14 cellular contexts compared by ENCODE assay signal in genomic region chr6:18330548-18331066, GRCh38. TPM values are rescaled to one million over a fixed set of nuclear protein-coding genes. Genes with fewer than 3 reads are reported as not detected.
DNase-seq lines count a peak whose midpoint lies in the region; ATAC-seq, FAIRE-seq and TF ChIP-seq lines count a peak whose summit lies in the region.
"Had no signal": no experiment of that assay in that cellular context is flagged by ENCODE, and none has a peak within 500 bp of the region (broad histone marks: within the 10 kb centered on the region; RNA-seq: fewer than 3 reads in every experiment).

No MANE protein-coding gene starts in this region.

- intact Hi-C loops in GM12878 (cut with micrococcal nuclease; ENCODE audit: unreplicated experiment): no loop called here

- H3K27ac Mint-ChIP-seq in CD8-positive, alpha-beta memory T cell: no peak overlapping the region

- peaks cover 8 to 21% of the 10 kb centered on the region in 2 donors for H3K27me3 Mint-ChIP-seq in CD8-positive, alpha-beta memory T cell

- H3K9me3 ChIP-seq in GM12878 (replicated peaks; ENCODE audit: control insufficient read depth, insufficient read depth, low read length) (no peaks in the 10 kb centered on the region; the same call in 2 of the 3 replicates), neutrophil (no peaks in the 10 kb centered on the region), MG63 (no peaks in the 10 kb centered on the region)
- no peaks in the 10 kb centered on the region for H3K9me3 ChIP-seq in CD8-positive, alpha-beta memory T cell (ENCODE audit: low read length)
- H3K9me3 ChIP-seq: BLaER1 had no signal

- no peaks in the 10 kb centered on the region for H4K20me1 ChIP-seq in GM12878 (ENCODE audit: control insufficient read depth, insufficient read depth)
- H4K20me1 ChIP-seq: BLaER1 had no signal

- no peak overlapping the region for H3K4me3 Mint-ChIP-seq in CD8-positive, alpha-beta memory T cell
- H3K4me3 Mint-ChIP-seq: stimulated activated naive CD8-positive, alpha-beta T cell treated with anti-CD3 and anti-CD28 coated beads, Interleukin-15, Interleukin-2, amounts not matched to agents 100 ng/mL and 50 ng/mL, for 24 hours had no signal

- H3K36me3 ChIP-seq in GM12878 (ENCODE audit: control insufficient read depth in 2 of 2, insufficient read depth in 2 of 2, low read length in 1 of 2) (no peaks in the 10 kb centered on the region), neutrophil (no peaks in the 10 kb centered on the region), MG63 (no peaks in the 10 kb centered on the region)
- no peaks in the 10 kb centered on the region for H3K36me3 ChIP-seq in CD8-positive, alpha-beta memory T cell (ENCODE audit: insufficient read depth, low read length)
- H3K36me3 ChIP-seq: BLaER1 had no signal

- H3K9ac ChIP-seq in GM12878 (ENCODE audit: control insufficient read depth, insufficient read depth, low read length): no peak overlapping the region
- H3K9ac ChIP-seq: BLaER1 had no signal

- ATAC-seq in HG02870 (IDR thresholded peaks at IDR 0.05; ENCODE audit: unreplicated experiment): peak; percentile 46
- peak; percentile 65 for ATAC-seq in GM12878

- H2AFZ ChIP-seq in GM12878 (ENCODE audit: control insufficient read depth, low read depth, low read length): peak overlapping the region; percentile 15

- H3K27me3 ChIP-seq in GM12878 (replicated peaks in 1 of 2; ENCODE audit: control insufficient read depth in 2 of 2, insufficient read depth in 2 of 2, low read length in 1 of 2) (no peaks in the 10 kb centered on the region), neutrophil (no peaks in the 10 kb centered on the region), MG63 (no peaks in the 10 kb centered on the region)
- H3K27me3 ChIP-seq in CD8-positive, alpha-beta memory T cell (ENCODE audit: insufficient read depth, low read length, poor library complexity, severe bottlenecking): no peaks in the 10 kb centered on the region
- H3K27me3 ChIP-seq: BLaER1 had no signal

- DNase-seq in GM12865 (ENCODE audit: low read depth): peak; percentile 14
- no peak for DNase-seq in GM12878 (ENCODE audit: low read depth, low spot score)
- DNase-seq in CD8-positive, alpha-beta memory T cell: no peak
- DNase-seq in MG63: no peak
- DNase-seq in activated CD4-positive, alpha-beta T cell treated with anti-CD3 and anti-CD28 coated beads for 4 hours: no peak
- DNase-seq in SHP77 (lab: John Stamatoyannopoulos, UW): no peak
- DNase-seq: activated T-cell treated with anti-CD3 and anti-CD28 coated beads, Interleukin-2, amount 50 U/mL, for 48 hours; NCI-H1694 treated with DMSO at 0.1 percent for 48 hours; OCI-M1; stimulated activated CD4-positive, alpha-beta T cell treated with anti-CD3 and anti-CD28 coated beads, Interleukin-1b, Interleukin-23, amount 100 ng/mL, for 48 hours had no signal

- peaks cover 0 to 2% (median 0%) of the 10 kb centered on the region in 3 donors for H3K4me1 Mint-ChIP-seq in CD8-positive, alpha-beta memory T cell

- TF ChIP-seq RAD21 in GM12878 (IDR thresholded peaks at IDR 0.05; ENCODE audit: insufficient read depth, low read depth, low read length): no peak

- H3K27ac ChIP-seq in GM12878 (ENCODE audit: control insufficient read depth, insufficient read depth) (no peak overlapping the region), neutrophil (peak overlapping the region; percentile 90)
- H3K27ac ChIP-seq in CD8-positive, alpha-beta memory T cell (ENCODE audit: low read depth, low read length): no peak overlapping the region
- H3K27ac ChIP-seq: BLaER1 had no signal

- H3K79me2 ChIP-seq in GM12878 (ENCODE audit: control insufficient read depth, insufficient read depth, low read length): no peaks in the 10 kb centered on the region

- peak overlapping the region; percentile 60 for H3K4me2 ChIP-seq in GM12878 (ENCODE audit: control insufficient read depth, insufficient read depth)
- H3K4me2 ChIP-seq: BLaER1 had no signal

- TF ChIP-seq POLR2A in GM12878 (IDR thresholded peaks at IDR 0.05; ENCODE audit: low read depth, low read length): no peak

- no peaks in the 10 kb centered on the region for H3K36me3 Mint-ChIP-seq in CD8-positive, alpha-beta memory T cell

- POLR2A ChIA-PET in GM12878 (lab: Charles Lee): no interaction called here
- POLR2A ChIA-PET in CD8-positive, alpha-beta memory T cell (lab: Charles Lee): no interaction called here

- TF ChIP-seq CTCF in GM12865 (IDR thresholded peaks at IDR 0.05; ENCODE audit: insufficient read depth, low read depth, low read length, missing control alignments): no peak
- TF ChIP-seq CTCF in GM12878 (IDR thresholded peaks at IDR 0.05 in 2 of 3, conservative IDR thresholded peaks at IDR 0.05 in 1 of 3; ENCODE audit: control insufficient read depth in 2 of 3, extremely low read depth in 1 of 3, insufficient read depth in 1 of 3, low read depth in 3 of 3, low read length in 3 of 3): no peak
- TF ChIP-seq CTCF in neutrophil (IDR thresholded peaks at IDR 0.05): no peak

- TF ChIP-seq EP300 in GM12878 (IDR thresholded peaks at IDR 0.05; ENCODE audit: borderline replicate concordance in 1 of 2, control insufficient read depth in 1 of 2, low read depth in 2 of 2, low read length in 2 of 2): no peak

- CTCF ChIA-PET in GM12878 (lab: Yijun Ruan, JAX): interaction anchor here (1.2 to 5.1 kb wide), 4 partner anchors 8 to 175 kb away, joined by 3 to 62 read pairs (median 14); no protein-coding TSS in a partner anchor
- CTCF ChIA-PET in CD8-positive, alpha-beta memory T cell (lab: Charles Lee): interaction anchor here (0.9 to 2.9 kb wide), 3 partner anchors 173 to 176 kb away, joined by 3 to 12 read pairs (median 3); no protein-coding TSS in a partner anchor

- SMC1A ChIA-PET in GM12878 (lab: Charles Lee; ENCODE audit: uncharacterized antibody, unreplicated experiment): interaction anchor here (1.2 to 1.9 kb wide), 3 partner anchors 19 to 175 kb away, joined by 3 to 14 read pairs (median 7); no protein-coding TSS in a partner anchor

- no peaks in the 10 kb centered on the region for H3K9me3 Mint-ChIP-seq in CD8-positive, alpha-beta memory T cell
- H3K9me3 Mint-ChIP-seq: stimulated activated naive CD8-positive, alpha-beta T cell treated with anti-CD3 and anti-CD28 coated beads, Interleukin-15, Interleukin-2, amounts not matched to agents 100 ng/mL and 50 ng/mL, for 24 hours had no signal

- RAD21 ChIA-PET in GM12878 (lab: Charles Lee; ENCODE audit: unreplicated experiment): interaction anchor here (0.6 to 1.8 kb wide), 4 partner anchors 48 to 175 kb away, joined by 3 to 17 read pairs (median 4); no protein-coding TSS in a partner anchor

- FAIRE-seq in GM12878 (lab: Jason Lieb, UNC): no peak

- H3K4me1 ChIP-seq in GM12878 (ENCODE audit: control insufficient read depth, insufficient read depth, low read length): peaks cover 18% of the 10 kb centered on the region; the same call in 1 of the 2 replicates
- H3K4me1 ChIP-seq in neutrophil (ENCODE audit: control insufficient read depth in 1 of 2, insufficient read depth in 1 of 2, low read depth in 1 of 2, low read length in 1 of 2): peaks cover 39 to 40% of the 10 kb centered on the region in 2 experiments
- H3K4me1 ChIP-seq in CD8-positive, alpha-beta memory T cell (ENCODE audit: insufficient read depth, low read length): no peaks in the 10 kb centered on the region

- in situ Hi-C loops in GM12878 (cut with MboI): no loop called here

- no peak overlapping the region for H3K4me3 ChIP-seq in GM12865 (ENCODE audit: low read depth, low read length)
- no peak overlapping the region for H3K4me3 ChIP-seq in GM12878
- peak overlapping the region in 1 of 2 experiments; percentile 9 for H3K4me3 ChIP-seq in neutrophil (ENCODE audit: low read depth in 1 of 2, low read length in 1 of 2)
- no peak overlapping the region for H3K4me3 ChIP-seq in CD8-positive, alpha-beta memory T cell (ENCODE audit: low read length)
- H3K4me3 ChIP-seq in MG63: no peak overlapping the region
- H3K4me3 ChIP-seq: BLaER1 had no signal

- BruUV-seq in GM12878 (replicated peaks; lab: Mats Ljungman, UMichigan): no TSS peak

- 8% methylated on average over 6 of the region's 6 CpGs for WGBS in GM12878 (ENCODE audit: insufficient coverage, insufficient replicate concordance, low lambda C conversion rate, missing lambda C conversion rate)

TF ChIP-seq in GM12878, 131 proteins besides CTCF, POLR2A, EP300 and RAD21 (continues in another document):
- TF ChIP-seq MTA2 (IDR thresholded peaks at IDR 0.05; ENCODE audit: low read depth): 0 out of 2 replicates have a peak, but pooled peaks have one; percentile 15
- TF ChIP-seq JUNB (IDR thresholded peaks at IDR 0.05): peak; percentile 28; the same call in 1 of the 2 replicates
- no peak for TF ChIP-seq PML (IDR thresholded peaks at IDR 0.05; ENCODE audit: low read length)
- TF ChIP-seq SMARCA5 (IDR thresholded peaks at IDR 0.05): no peak
- TF ChIP-seq STAT3 (IDR thresholded peaks at IDR 0.05; ENCODE audit: low read depth, low read length): no peak
- no peak for TF ChIP-seq MEF2A (IDR thresholded peaks at IDR 0.05; ENCODE audit: insufficient read depth, low read depth, low read length)
- TF ChIP-seq SUZ12 (IDR thresholded peaks at IDR 0.05; ENCODE audit: unreplicated experiment): no peak
- no peak for TF ChIP-seq NFYA (IDR thresholded peaks at IDR 0.05; ENCODE audit: borderline replicate concordance, low read depth, low read length)
- TF ChIP-seq RUNX3 (IDR thresholded peaks at IDR 0.05; ENCODE audit: low read length): peak; percentile 12; the same call in 1 of the 2 replicates
- TF ChIP-seq BACH1 (IDR thresholded peaks at IDR 0.05; ENCODE audit: borderline replicate concordance): no peak

RNA-seq across cellular contexts. Expression of gene RNF144B, which starts 56.5 kb away (rescaled TPM):
- total RNA-seq in GM12878 (2013; cell fraction: nucleolus; rRNA removed): not detected in 2 replicates
- total RNA-seq in GM12878 (2014; rRNA removed): 0.11 and 0.17 TPM in 2 replicates
- 0.09 and 0.18 TPM in 2 replicates for total RNA-seq in GM12878 (2014; rRNA removed; fragmentation: Illumina TruSeq; extraction: Trizol)
- 0.18 and 0.58 TPM in 2 replicates for total RNA-seq in GM12878 (2021)
- polyA plus RNA-seq in GM12878 (2011; ENCODE audit: low read depth): not detected
- polyA plus RNA-seq in GM12878 (2011; rRNA removed): 0.03 and 0.04 TPM in 2 replicates
- polyA plus RNA-seq in GM12878 (2011; cell fraction: cytosol; rRNA removed): 0.01 and 0.03 TPM in 2 replicates
- 0.03 TPM in 2 replicates for polyA plus RNA-seq in GM12878 (2011; cell fraction: nucleus; rRNA removed)
- 0.08 and 0.12 TPM in 2 replicates for polyA plus RNA-seq in GM12878 (2012)
- 0.09 and 0.16 TPM in 2 replicates for polyA plus RNA-seq in GM12878 (2014; fragmentation: Illumina TruSeq; extraction: Trizol)
- polyA plus RNA-seq in GM12878 (2014; fragmentation: Nextera tagmentation; extraction: Ambion mirVana): under 1 TPM; 0.04 to 0.14 TPM
- 0.05 and 0.14 TPM in 2 replicates for polyA plus RNA-seq in GM12878 (2014; rRNA removed)
- polyA plus RNA-seq in GM12878 (2016; fragmentation: Nextera tagmentation; extraction: Ambion mirVana): under 1 TPM; 0.13 to 0.18 TPM
- 0.07 and 0.15 TPM in 2 replicates for polyA minus RNA-seq in GM12878 (2011; rRNA and poly(A)+ RNA removed)
- not detected in 2 replicates for polyA minus RNA-seq in GM12878 (2011; cell fraction: cytosol; rRNA and poly(A)+ RNA removed)
- polyA minus RNA-seq in GM12878 (2011; cell fraction: nucleus; rRNA and poly(A)+ RNA removed): 0.10 TPM in 1 of 2 replicates, not detected in the other
- total RNA-seq in CD8-positive, alpha-beta memory T cell: 1 to 10 TPM in 1 of 2 experiments, under 1 TPM in 1; 0.98 to 1.2 TPM
- polyA plus RNA-seq in CD8-positive, alpha-beta memory T cell: 1.3 TPM
- 1.9 and 4.3 TPM in 2 replicates for total RNA-seq in MG63 (2014; rRNA removed; shearing (Covaris generic); ENCODE audit: low replicate concordance)
